25 cellular contexts compared by ENCODE assay signal in the genomic region with DNA sequence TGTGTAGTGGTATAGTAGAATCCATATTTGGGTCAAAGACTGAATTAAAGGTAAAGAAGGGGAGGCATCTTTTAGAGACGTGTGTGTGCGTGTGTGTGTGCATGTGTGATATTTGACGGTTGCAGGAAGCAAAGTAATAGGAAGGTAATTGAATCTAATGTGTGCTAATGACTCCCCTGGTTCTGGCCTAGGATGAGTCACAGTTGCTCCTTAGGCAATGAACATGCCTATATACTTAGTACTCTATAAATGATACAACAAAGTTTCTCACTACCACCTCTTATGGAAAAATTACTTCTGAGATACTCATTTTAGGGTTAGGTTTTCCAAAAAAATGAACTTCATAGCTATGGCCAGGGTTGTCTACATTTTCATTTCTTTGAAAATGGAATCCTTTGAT.
DNase-seq lines count a peak whose midpoint lies in the region; ATAC-seq, FAIRE-seq and TF ChIP-seq lines count a peak whose summit lies in the region.
"Had no signal": no experiment of that assay in that cellular context is flagged by ENCODE, and none has a peak within 500 bp of the region (broad histone marks: within the 10 kb centered on the region; RNA-seq: fewer than 3 reads in every experiment).

No MANE protein-coding gene starts in this region.

- H3K79me2 ChIP-seq in astrocyte (ENCODE audit: insufficient read depth, low read length): no peaks in the 10 kb centered on the region

- TF ChIP-seq CTCF in MCF 10A (IDR thresholded peaks at IDR 0.05; ENCODE audit: unreplicated experiment) (no peak), breast epithelium (IDR thresholded peaks at IDR 0.05) (no peak), astrocyte (IDR thresholded peaks at IDR 0.05; ENCODE audit: insufficient read depth, low read depth, low read length) (no peak), fibroblast of the aortic adventitia (IDR thresholded peaks at IDR 0.05; ENCODE audit: insufficient read depth, low read length) (no peak), upper lobe of left lung (IDR thresholded peaks at IDR 0.05) (no peak)

- H3K4me2 ChIP-seq in astrocyte (ENCODE audit: low read length): no peak overlapping the region
- H3K4me2 ChIP-seq: smooth muscle cell had no signal

- 89 to 92% methylated on average over 3 of the region's 3 CpGs for WGBS in upper lobe of left lung, 2 donors

- H3K27ac ChIP-seq in breast epithelium (no peak overlapping the region), astrocyte (ENCODE audit: low read depth, low read length) (no peak overlapping the region), upper lobe of left lung (no peak overlapping the region)
- H3K27ac ChIP-seq: adrenal gland had no signal

- H3K36me3 ChIP-seq in breast epithelium (no peaks in the 10 kb centered on the region), astrocyte (ENCODE audit: insufficient read depth, low read length) (no peaks in the 10 kb centered on the region), upper lobe of left lung (no peaks in the 10 kb centered on the region)
- H3K36me3 ChIP-seq: adrenal gland had no signal

- ATAC-seq in upper lobe of left lung (ENCODE audit: low FRiP score in 2 of 2): no peak
- ATAC-seq: stimulated activated naive CD8-positive, alpha-beta T cell treated with anti-CD3 and anti-CD28 coated beads, Interleukin-15, amount 100 ng/mL, for 72 hours had no signal

- no peaks in the 10 kb centered on the region for H4K20me1 ChIP-seq in astrocyte (ENCODE audit: insufficient read depth, low read length)

- H3K4me1 ChIP-seq in breast epithelium: no peaks in the 10 kb centered on the region
- H3K4me1 ChIP-seq in astrocyte (ENCODE audit: insufficient read depth, low read length): no peaks in the 10 kb centered on the region
- H3K4me1 ChIP-seq in upper lobe of left lung: no peaks in the 10 kb centered on the region
- H3K4me1 ChIP-seq: adrenal gland had no signal

- H3K9me3 ChIP-seq in breast epithelium (no peaks in the 10 kb centered on the region), astrocyte (ENCODE audit: insufficient read depth, low read depth, low read length) (no peaks in the 10 kb centered on the region), upper lobe of left lung (no peaks in the 10 kb centered on the region)
- H3K9me3 ChIP-seq: adrenal gland had no signal

- H3K27me3 Mint-ChIP-seq in MCF 10A (ENCODE audit: insufficient read depth, unreplicated experiment) (no peaks in the 10 kb centered on the region), astrocyte (ENCODE audit: low read depth, unreplicated experiment) (no peaks in the 10 kb centered on the region)
- H3K27me3 Mint-ChIP-seq: central memory CD8-positive, alpha-beta T cell; stimulated activated naive CD8-positive, alpha-beta T cell treated with anti-CD3 and anti-CD28 coated beads, Interleukin-15, amount 100 ng/mL, for 72 hours had no signal

- intact Hi-C loops in MCF 10A (cut with micrococcal nuclease) (no loop called here), breast epithelium (cut with DNase I; ENCODE audit: low total_unique reads) (no loop called here)

- TF ChIP-seq POLR2A in breast epithelium (IDR thresholded peaks at IDR 0.05) (no peak), upper lobe of left lung (IDR thresholded peaks at IDR 0.05) (no peak)

- H3K36me3 Mint-ChIP-seq in MCF 10A (ENCODE audit: insufficient read depth, unreplicated experiment) (no peaks in the 10 kb centered on the region), astrocyte (ENCODE audit: low read depth, unreplicated experiment) (no peaks in the 10 kb centered on the region)

- POLR2A ChIA-PET in MCF 10A (lab: Yijun Ruan, JAX): no interaction called here

- H3K27ac Mint-ChIP-seq in MCF 10A (ENCODE audit: low read depth, unreplicated experiment) (no peak overlapping the region), astrocyte (ENCODE audit: unreplicated experiment) (no peak overlapping the region)
- H3K27ac Mint-ChIP-seq: nephron progenitor cell; stimulated activated naive CD8-positive, alpha-beta T cell treated with anti-CD3 and anti-CD28 coated beads, Interleukin-15, amount 100 ng/mL, for 72 hours had no signal

- H3K27me3 ChIP-seq in breast epithelium: no peaks in the 10 kb centered on the region
- H3K27me3 ChIP-seq in astrocyte (ENCODE audit: insufficient read depth, low read length): no peaks in the 10 kb centered on the region
- no peaks in the 10 kb centered on the region for H3K27me3 ChIP-seq in upper lobe of left lung
- H3K27me3 ChIP-seq: adrenal gland had no signal

- no TSS peak for BruUV-seq in MCF 10A (replicated peaks; lab: Mats Ljungman, UMichigan)

- H3K4me3 ChIP-seq in breast epithelium: no peak overlapping the region
- H3K4me3 ChIP-seq in astrocyte (ENCODE audit: insufficient read depth, low read depth, low read length): no peak overlapping the region
- H3K4me3 ChIP-seq in fibroblast of the aortic adventitia (ENCODE audit: low read depth, low read length): no peak overlapping the region
- H3K4me3 ChIP-seq in upper lobe of left lung: no peak overlapping the region
- H3K4me3 ChIP-seq: adrenal gland, smooth muscle cell had no signal

- DNase-seq in MCF 10A (ENCODE audit: unreplicated experiment) (peak; percentile 59), breast epithelium (ENCODE audit: low spot score in 2 of 2) (no peak), astrocyte (ENCODE audit: low read depth) (peak; percentile 41), fibroblast of the aortic adventitia (ENCODE audit: low read depth) (peak; percentile 4), mesenteric fat pad (ENCODE audit: low spot score) (no peak), NCI-H1105 treated with DMSO at 0.1 percent for 48 hours (lab: John Stamatoyannopoulos, UW) (no peak), upper lobe of left lung (no peak)
- DNase-seq in activated CD4-positive, alpha-beta T cell treated with anti-CD3 and anti-CD28 coated beads for 1 hour: no peak
- DNase-seq: 8988T; activated CD4-positive, alpha-beta T cell treated with anti-CD3 and anti-CD28 coated beads, Interleukin-2, amount 50 U/mL, for 1 hour; activated CD8-positive, alpha-beta memory T cell treated with anti-CD3 and anti-CD28 coated beads, Interleukin-2, amount 50 U/mL, for 48 hours; activated effector memory CD4-positive, alpha-beta T cell treated with Interleukin-2 at 50 U/mL for 16 hours; adrenal gland; DMS 273 treated with DMSO at 0.1 percent for 48 hours; KG1; kidney glomerular epithelial cell; midbrain; NCI-H2081; NCI-H510A treated with DMSO at 0.1 percent for 48 hours; nephron progenitor cell; Right ventricle myocardium superior; stimulated activated CD4-positive, alpha-beta T cell treated with anti-CD3 and anti-CD28 coated beads, Interleukin-4, amount 100 ng/mL, for 1 hour; stimulated activated naive CD8-positive, alpha-beta T cell treated with anti-CD3 and anti-CD28 coated beads, Interleukin-15, amount 100 ng/mL, for 72 hours had no signal

- FAIRE-seq in astrocyte (lab: Jason Lieb, UNC): no peak

- TF ChIP-seq EP300 in upper lobe of left lung (IDR thresholded peaks at IDR 0.05): no peak

- no peaks in the 10 kb centered on the region for H3K9me3 Mint-ChIP-seq in MCF 10A (ENCODE audit: unreplicated experiment)
- no peaks in the 10 kb centered on the region for H3K9me3 Mint-ChIP-seq in astrocyte (ENCODE audit: unreplicated experiment)
- H3K9me3 Mint-ChIP-seq: nephron progenitor cell had no signal

- no peak overlapping the region for H2AFZ ChIP-seq in astrocyte (ENCODE audit: low read depth, low read length)

- CTCF ChIA-PET in MCF 10A (lab: Yijun Ruan, JAX): interaction anchor here (0.5 to 1.6 kb wide), 3 partner anchors 10 to 301 kb away, joined by 3 to 5 read pairs (median 3); no protein-coding TSS in a partner anchor

- H3K4me1 Mint-ChIP-seq in MCF 10A (ENCODE audit: insufficient read depth, unreplicated experiment): peaks cover 13% of the 10 kb centered on the region
- H3K4me1 Mint-ChIP-seq in astrocyte (ENCODE audit: low read depth, unreplicated experiment): no peaks in the 10 kb centered on the region
- H3K4me1 Mint-ChIP-seq: central memory CD8-positive, alpha-beta T cell; stimulated activated naive CD8-positive, alpha-beta T cell treated with anti-CD3 and anti-CD28 coated beads, Interleukin-15, amount 100 ng/mL, for 72 hours had no signal

- H3K4me3 Mint-ChIP-seq in MCF 10A (ENCODE audit: unreplicated experiment) (no peak overlapping the region), astrocyte (ENCODE audit: unreplicated experiment) (no peak overlapping the region)
- H3K4me3 Mint-ChIP-seq: central memory CD8-positive, alpha-beta T cell; nephron progenitor cell; stimulated activated naive CD8-positive, alpha-beta T cell treated with anti-CD3 and anti-CD28 coated beads, Interleukin-15, amount 100 ng/mL, for 72 hours had no signal

- no peak overlapping the region for H3K9ac ChIP-seq in astrocyte (ENCODE audit: low read length)

Comparison
In these comparisons a context has a peak if more than half of its experiments do, and no peak if none do; other contexts are left out.
1. DNase-seq: peak in MCF 10A (single experiment), astrocyte (single experiment) and fibroblast of the aortic adventitia (single experiment); none in breast epithelium (0 of 2), mesenteric fat pad (single experiment), activated CD4-positive, alpha-beta T cell treated with anti-CD3 and anti-CD28 coated beads for 1 hour (single experiment), NCI-H1105 treated with DMSO at 0.1 percent for 48 hours (single experiment) and upper lobe of left lung (0 of 2).